Comparison of ENCODE assay signal across 6 cellular contexts in the genomic region with DNA sequence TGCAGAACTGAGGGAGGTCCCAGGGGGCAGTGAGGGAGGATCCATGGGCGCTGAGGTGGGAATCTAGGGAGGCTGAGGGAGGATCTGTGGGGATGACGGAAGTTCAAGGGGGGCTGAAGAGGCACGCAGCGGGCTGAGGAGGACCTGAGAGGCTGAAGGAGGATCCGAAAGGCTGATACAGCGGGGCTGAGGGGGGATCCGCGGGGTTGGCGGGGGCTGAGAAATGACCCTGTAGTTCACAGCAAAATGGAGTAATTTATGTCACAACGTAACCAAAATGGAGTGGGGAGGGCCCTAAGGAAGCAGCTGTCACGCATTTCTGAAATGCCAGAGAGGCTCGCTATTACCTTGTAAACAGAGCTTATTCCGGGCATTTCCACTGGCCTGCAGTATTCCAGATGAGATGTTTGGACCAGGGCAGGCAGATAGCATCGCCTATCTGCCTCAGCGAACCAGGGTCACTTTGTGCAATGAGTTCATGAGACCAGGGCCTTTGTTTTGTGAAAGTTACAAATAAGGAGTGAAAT. TPM values are rescaled to one million over a fixed set of nuclear protein-coding genes. Genes with fewer than 3 reads are reported as not detected.
DNase-seq lines count a peak whose midpoint lies in the region; ATAC-seq and TF ChIP-seq lines count a peak whose summit lies in the region.

No MANE protein-coding gene starts in this region.

- no peak for ATAC-seq in HG03521 (IDR thresholded peaks at IDR 0.05; ENCODE audit: unreplicated experiment)

- H3K36me3 Mint-ChIP-seq in CD8-positive, alpha-beta memory T cell: peaks cover 0 to 19% (median 3%) of the 10 kb centered on the region in 3 donors

- peak overlapping the region; percentile 93 for H3K27ac ChIP-seq in CD8-positive, alpha-beta memory T cell (ENCODE audit: low read depth, low read length)

- no peaks in the 10 kb centered on the region for H3K9me3 Mint-ChIP-seq in CD8-positive, alpha-beta memory T cell

- peaks cover 20% of the 10 kb centered on the region for H3K4me1 ChIP-seq in CD8-positive, alpha-beta memory T cell (ENCODE audit: insufficient read depth, low read length)

- peak overlapping the region; percentile 92 for H3K4me3 ChIP-seq in CD8-positive, alpha-beta memory T cell (ENCODE audit: low read length)
- peak overlapping the region; percentile 98 for H3K4me3 ChIP-seq in fibroblast of villous mesenchyme (ENCODE audit: low read depth, low read length)

- H3K4me1 Mint-ChIP-seq in CD8-positive, alpha-beta memory T cell: peaks cover 18 to 25% (median 18%) of the 10 kb centered on the region in 3 donors

- DNase-seq in CD8-positive, alpha-beta memory T cell: no peak
- DNase-seq in NCI-H146 (lab: John Stamatoyannopoulos, UW): peak; percentile 37
- peak; percentile 78 for DNase-seq in fibroblast of villous mesenchyme (ENCODE audit: low read depth)
- DNase-seq in superior temporal gyrus (ENCODE audit: extremely low spot score): peak; percentile 32
- no peak for DNase-seq in 8988T

- CTCF ChIA-PET in CD8-positive, alpha-beta memory T cell (lab: Charles Lee): interaction anchor here (0.7 to 2.0 kb wide), 8 partner anchors 20 to 104 kb away, joined by 3 to 7 read pairs (median 4); a partner anchor contains a TSS

- H3K27me3 ChIP-seq in CD8-positive, alpha-beta memory T cell (ENCODE audit: insufficient read depth, low read length, poor library complexity, severe bottlenecking): no peaks in the 10 kb centered on the region

- peaks cover 13% of the 10 kb centered on the region for H3K36me3 ChIP-seq in CD8-positive, alpha-beta memory T cell (ENCODE audit: insufficient read depth, low read length)

- peak overlapping the region; percentile 89 to 98 (median 94) for H3K27ac Mint-ChIP-seq in CD8-positive, alpha-beta memory T cell

- POLR2A ChIA-PET in CD8-positive, alpha-beta memory T cell (lab: Charles Lee): interaction anchor here (0.5 to 2.5 kb wide), 7 partner anchors 21 to 297 kb away, joined by 3 to 17 read pairs (median 5); a partner anchor contains a TSS

- peak overlapping the region; percentile 88 to 97 (median 93) for H3K4me3 Mint-ChIP-seq in CD8-positive, alpha-beta memory T cell

- peaks cover 0 to 2% of the 10 kb centered on the region in 2 donors for H3K27me3 Mint-ChIP-seq in CD8-positive, alpha-beta memory T cell

- H3K9me3 ChIP-seq in CD8-positive, alpha-beta memory T cell (ENCODE audit: low read length): no peaks in the 10 kb centered on the region

- no peak for TF ChIP-seq CTCF in fibroblast of villous mesenchyme (IDR thresholded peaks at IDR 0.05; ENCODE audit: insufficient read depth, low read depth, low read length)

RNA-seq across cellular contexts. Expression of a gene that starts 0.9 kb away (rescaled TPM):
- total RNA-seq in CD8-positive, alpha-beta memory T cell: 10 to 100 TPM; 70.0 to 71.8 TPM
- polyA plus RNA-seq in CD8-positive, alpha-beta memory T cell: 146 TPM
- total RNA-seq in fibroblast of villous mesenchyme: 39.3 and 48.0 TPM in 2 replicates

RNA-seq across cellular contexts. Expression of a gene that starts 6.9 kb away (rescaled TPM):
- 10 to 100 TPM; 28.7 to 29.2 TPM for total RNA-seq in CD8-positive, alpha-beta memory T cell
- 21.4 TPM for polyA plus RNA-seq in CD8-positive, alpha-beta memory T cell
- total RNA-seq in fibroblast of villous mesenchyme: 5.6 and 5.8 TPM in 2 replicates

RNA-seq across cellular contexts. Expression of a gene that starts 27.5 kb away (rescaled TPM):
- 100 to 1,000 TPM; 379 TPM for total RNA-seq in CD8-positive, alpha-beta memory T cell
- 569 TPM for polyA plus RNA-seq in CD8-positive, alpha-beta memory T cell
- total RNA-seq in fibroblast of villous mesenchyme: 262 and 339 TPM in 2 replicates

RNA-seq across cellular contexts. Expression of a gene that starts 30.1 kb away (rescaled TPM):
- total RNA-seq in CD8-positive, alpha-beta memory T cell: 100 to 1,000 TPM; 222 to 245 TPM
- polyA plus RNA-seq in CD8-positive, alpha-beta memory T cell: 467 TPM
- total RNA-seq in fibroblast of villous mesenchyme: 367 and 380 TPM in 2 replicates

RNA-seq across cellular contexts. Expression of a gene that starts 39.7 kb away (rescaled TPM):
- total RNA-seq in CD8-positive, alpha-beta memory T cell: 1 to 10 TPM in 1 of 2 experiments, under 1 TPM in 1; 0.57 to 1.1 TPM
- polyA plus RNA-seq in CD8-positive, alpha-beta memory T cell: not detected
- total RNA-seq in fibroblast of villous mesenchyme: 2.6 and 3.9 TPM in 2 replicates

Comparison
In these comparisons a context has a peak if more than half of its experiments do, and no peak if none do; other contexts are left out.
1. DNase-seq: peak in NCI-H146 (single experiment), fibroblast of villous mesenchyme (single experiment) and superior temporal gyrus (single experiment); none in CD8-positive, alpha-beta memory T cell (0 of 5) and 8988T (single experiment).